Comparison of ENCODE assay signal across 8 cellular contexts in the genomic region with DNA sequence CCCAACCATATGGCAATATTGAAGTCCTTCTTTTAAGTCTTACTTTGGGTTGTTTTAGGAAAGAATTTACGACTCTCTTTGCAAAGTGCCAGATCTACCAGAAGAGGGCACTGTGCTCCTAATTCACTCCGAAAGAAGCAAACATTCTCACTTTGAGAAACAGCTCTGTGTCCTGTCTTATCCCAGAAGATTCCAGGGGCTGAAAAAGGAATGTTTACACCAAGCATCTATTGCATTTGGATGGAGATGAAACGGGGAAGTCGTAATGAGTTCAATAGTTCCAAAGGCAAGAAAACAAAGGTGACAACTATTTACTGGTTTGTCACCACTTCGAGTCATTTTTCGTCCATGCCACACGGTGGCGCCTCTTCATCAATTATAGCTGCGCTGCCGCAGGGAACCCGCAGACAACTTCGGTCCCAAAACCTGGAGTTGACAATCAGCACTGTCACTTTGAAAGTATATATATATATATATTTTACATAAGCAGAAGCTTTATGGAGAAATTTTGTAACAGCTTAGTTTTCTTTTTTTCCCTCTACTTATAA.
DNase-seq lines count a peak whose midpoint lies in the region; ATAC-seq and TF ChIP-seq lines count a peak whose summit lies in the region.

No MANE protein-coding gene starts in this region.

- intact Hi-C loops in lower leg skin (cut with DNase I; ENCODE audit: low total_unique reads), result loop anchor here (10.0 kb wide), 1 partner anchor 205 kb away; no protein-coding TSS in a partner anchor

- H3K9me3 ChIP-seq in BLaER1, result no peaks in the 10 kb centered on the region
- no peaks in the 10 kb centered on the region for H3K9me3 ChIP-seq in duodenal mucosa (ENCODE audit: control insufficient read depth in 1 of 2, low read length in 2 of 2)

- H3K27me3 ChIP-seq in BLaER1 (no peaks in the 10 kb centered on the region), duodenal mucosa (ENCODE audit: control insufficient read depth in 1 of 2, insufficient read depth in 2 of 2, low read length in 2 of 2) (no peaks in the 10 kb centered on the region)

- H3K4me3 ChIP-seq in BLaER1 (peak overlapping the region; percentile 63), duodenal mucosa (ENCODE audit: low read depth in 1 of 2, low read length in 2 of 2) (peak overlapping the region; percentile 67 to 74), lower leg skin (ENCODE audit: low read depth, poor library complexity, severe bottlenecking) (no peak overlapping the region)

- H3K4me1 ChIP-seq in BLaER1 (peaks cover 8% of the 10 kb centered on the region), duodenal mucosa (ENCODE audit: control insufficient read depth in 1 of 2, insufficient read depth in 2 of 2, low read length in 2 of 2) (peaks cover 8 to 10% of the 10 kb centered on the region in 2 donors)

- H3K4me2 ChIP-seq in BLaER1, result peak overlapping the region; percentile 70

- no peak overlapping the region for H3K27ac ChIP-seq in BLaER1
- no peak overlapping the region for H3K27ac ChIP-seq in duodenal mucosa (ENCODE audit: low read depth, low read length)

- H4K20me1 ChIP-seq in BLaER1, result no peaks in the 10 kb centered on the region

- H3K9ac ChIP-seq in BLaER1 (peak overlapping the region; percentile 61; the same call in 1 of the 2 replicates), duodenal mucosa (ENCODE audit: low read depth in 1 of 2, low read length in 2 of 2) (no peak overlapping the region)

- TF ChIP-seq POLR2A in lower leg skin (IDR thresholded peaks at IDR 0.05), result no peak

- TF ChIP-seq CTCF in lower leg skin (IDR thresholded peaks at IDR 0.05), result peak in 1 of 3 donors; percentile 88

- no peaks in the 10 kb centered on the region for H3K36me3 ChIP-seq in BLaER1
- H3K36me3 ChIP-seq in duodenal mucosa (ENCODE audit: control insufficient read depth in 1 of 2, insufficient read depth in 2 of 2, low read length in 2 of 2), result no peaks in the 10 kb centered on the region

- 0% methylated on average over 12 of the region's 12 CpGs for WGBS in lower leg skin, 2 donors

- ATAC-seq in HG03432 (IDR thresholded peaks at IDR 0.05; ENCODE audit: unreplicated experiment), result peak; percentile 96

- DNase-seq in GM19238 (ENCODE audit: insufficient read length, low spot score) (peak; percentile 16), NCI-H524 (lab: John Stamatoyannopoulos, UW) (peak; percentile 70 to 85), lower leg skin (ENCODE audit: low spot score in 2 of 2) (peak; percentile 55 to 91)
- DNase-seq in activated CD4-positive, alpha-beta T cell treated with anti-CD3 and anti-CD28 coated beads, Interleukin-2, amount 50 U/mL, for 1 hour, result peak; percentile 64
- peak; percentile 56 to 66 for DNase-seq in stimulated activated CD4-positive, alpha-beta T cell treated with anti-CD3 and anti-CD28 coated beads, Interleukin-4, amount 100 ng/mL, for 4 hours

Comparison
In these comparisons a context has a peak if more than half of its experiments do, and no peak if none do; other contexts are left out.
1. DNase-seq: peak in every context shown above with its lines; median percentile 78 in NCI-H524; 73 in lower leg skin; 64 in activated CD4-positive, alpha-beta T cell treated with anti-CD3 and anti-CD28 coated beads, Interleukin-2, amount 50 U/mL, for 1 hour; 61 in stimulated activated CD4-positive, alpha-beta T cell treated with anti-CD3 and anti-CD28 coated beads, Interleukin-4, amount 100 ng/mL, for 4 hours; 16 in GM19238.